16 cellular contexts compared by ENCODE assay signal in genomic region chr6:46926481-46926880, GRCh38. TPM values are rescaled to one million over a fixed set of nuclear protein-coding genes. Genes with fewer than 3 reads are reported as not detected.
A peak's percentile ranks its signal among the peaks of the same experiment; 100 is the strongest.
DNase-seq lines count a peak whose midpoint lies in the region; ATAC-seq and TF ChIP-seq lines count a peak whose summit lies in the region.
"Had no signal": no experiment of that assay in that cellular context is flagged by ENCODE, and none has a peak within 500 bp of the region (broad histone marks: within the 10 kb centered on the region; RNA-seq: fewer than 3 reads in every experiment).

No MANE protein-coding gene starts in this region.

- no peak overlapping the region for H3K18ac ChIP-seq in trophoblast cell (ENCODE audit: low read length)

- peak overlapping the region; percentile 14; the same call in 1 of the 2 replicates for H3K4me3 ChIP-seq in PC-3 (ENCODE audit: low read length)
- H3K4me3 ChIP-seq in trophoblast cell (ENCODE audit: low read depth, low read length) = no peak overlapping the region

- no peak overlapping the region for H4K8ac ChIP-seq in trophoblast cell (ENCODE audit: low read depth, low read length)

- H3K9me2 ChIP-seq in PC-3 (replicated peaks; ENCODE audit: low read length) = no peaks in the 10 kb centered on the region

- CTCF ChIA-PET in PC-3 (lab: Charles Lee) = interaction anchor here (1.0 kb wide), 1 partner anchor 57 kb away, joined by 5 read pairs; no protein-coding TSS in a partner anchor

- peak; percentile 4 for ATAC-seq in PC-3

- H3K4me1 ChIP-seq in PC-3 (ENCODE audit: insufficient read depth, low read length) (peaks cover 46% of the 10 kb centered on the region), trophoblast cell (ENCODE audit: control insufficient read depth in 1 of 2, insufficient read depth in 2 of 2, low read length in 2 of 2) (peaks cover 0 to 3% of the 10 kb centered on the region in 2 experiments)

- H2BK5ac ChIP-seq in trophoblast cell (ENCODE audit: low read depth, low read length, poor library complexity) = no peak overlapping the region

- peaks cover 16% of the 10 kb centered on the region for H3K27me3 Mint-ChIP-seq in endothelial cell (ENCODE audit: unreplicated experiment)

- no peak overlapping the region for H2BK120ac ChIP-seq in trophoblast cell (ENCODE audit: insufficient read depth, low read length, poor library complexity)

- no CpG with 5 or more reads among the region's 6 CpGs for WGBS in trophoblast cell (ENCODE audit: extremely low coverage, insufficient coverage, insufficient read length)

- no peak overlapping the region for H3K27ac Mint-ChIP-seq in endothelial cell (ENCODE audit: unreplicated experiment)
- H3K27ac Mint-ChIP-seq: activated T-helper 2 cell treated with anti-CD3 and anti-CD28 coated beads, Interferon-gamma antibody, Interleukin-2, Interleukin-4, amounts not matched to agents 10 μg/mL and 5 μg/mL and 100 μg/mL, durations not matched to agents 14 hours and 24 hours and 36 hours; IgD-negative memory B cell; T-helper 1 cell treated with Interleukin-12 subunit alpha and Interleukin-12 subunit beta and Interleukin-4 antibody, amounts not matched to agents 30 μg/mL and 1 μg/mL, for 36 hours had no signal

- H3K4me1 Mint-ChIP-seq in endothelial cell (ENCODE audit: unreplicated experiment) = peaks cover 63% of the 10 kb centered on the region
- H3K4me1 Mint-ChIP-seq: IgD-negative memory B cell had no signal

- peaks cover 53% of the 10 kb centered on the region for H3K36me3 Mint-ChIP-seq in endothelial cell (ENCODE audit: low read depth, unreplicated experiment)
- H3K36me3 Mint-ChIP-seq: IgD-negative memory B cell had no signal

- no peaks in the 10 kb centered on the region for H3K79me2 ChIP-seq in PC-3 (ENCODE audit: low read length)
- H3K79me2 ChIP-seq in trophoblast cell (ENCODE audit: control insufficient read depth, insufficient read depth, low read length, poor library complexity) = no peaks in the 10 kb centered on the region

- H3K4me2 ChIP-seq in PC-3 (ENCODE audit: low read length) (peak overlapping the region; percentile 75), trophoblast cell (ENCODE audit: low read length) (no peak overlapping the region)

- H3F3A ChIP-seq in PC-3 (ENCODE audit: low read length, unreplicated experiment) = peaks cover 13% of the 10 kb centered on the region

- no peaks in the 10 kb centered on the region for H3K79me1 ChIP-seq in trophoblast cell (ENCODE audit: low read length)

- no peak overlapping the region for H4K91ac ChIP-seq in trophoblast cell (ENCODE audit: low read depth, low read length)

- no peak overlapping the region for H3K14ac ChIP-seq in trophoblast cell (ENCODE audit: low read length)

- H3K27ac ChIP-seq in PC-3 (ENCODE audit: low read length) (peak overlapping the region; percentile 97), trophoblast cell (ENCODE audit: low read depth, low read length) (no peak overlapping the region)
- H3K27ac ChIP-seq: neutrophil had no signal

- DNase-seq in EL (peak; percentile 84), PC-3 (peak; percentile 75), endothelial cell (ENCODE audit: low spot score) (no peak), trophoblast cell (peak; percentile 89 to 93), COLO829 (ENCODE audit: low spot score) (no peak), head of caudate nucleus (no peak), AG08395 (ENCODE audit: low spot score) (no peak), GM10266 (ENCODE audit: extremely low spot score) (no peak)
- DNase-seq: glutamatergic neuron; NCI-H748 treated with DMSO at 0.1 percent for 48 hours; stimulated activated CD4-positive, alpha-beta T cell treated with anti-CD3 and anti-CD28 coated beads, Interleukin-2, amount 100 ng/mL, for 48 hours had no signal

- H2AK5ac ChIP-seq in trophoblast cell (ENCODE audit: low read length) = no peak overlapping the region

- no peaks in the 10 kb centered on the region for H3K27me3 ChIP-seq in PC-3 (ENCODE audit: low read length)
- H3K27me3 ChIP-seq in trophoblast cell (ENCODE audit: insufficient read depth, low read length) = no peaks in the 10 kb centered on the region
- H3K27me3 ChIP-seq: neutrophil had no signal

- no peaks in the 10 kb centered on the region for H4K20me1 ChIP-seq in PC-3 (ENCODE audit: low read length)

- peak overlapping the region; percentile 65 for H3K4me3 Mint-ChIP-seq in endothelial cell (ENCODE audit: unreplicated experiment)
- H3K4me3 Mint-ChIP-seq: IgD-negative memory B cell; T-helper 1 cell treated with Interleukin-12 subunit alpha and Interleukin-12 subunit beta and Interleukin-4 antibody, amounts not matched to agents 30 μg/mL and 1 μg/mL, for 36 hours had no signal

- intact Hi-C loops in PC-3 (cut with micrococcal nuclease) = loop anchor here (2.0 to 5.0 kb wide), 4 partner anchors 34 to 121 kb away; no protein-coding TSS in a partner anchor
- intact Hi-C loops in head of caudate nucleus (cut with DNase I) = no loop called here

- no peaks in the 10 kb centered on the region for H3K36me3 ChIP-seq in PC-3 (ENCODE audit: low read depth, low read length)
- H3K36me3 ChIP-seq in trophoblast cell (ENCODE audit: control insufficient read depth in 1 of 2, insufficient read depth in 2 of 2, low read length in 2 of 2) = no peaks in the 10 kb centered on the region
- H3K36me3 ChIP-seq: neutrophil had no signal

- no peak overlapping the region for H3K4ac ChIP-seq in trophoblast cell (ENCODE audit: low read depth, low read length)

- H4K12ac ChIP-seq in trophoblast cell (ENCODE audit: low read depth, low read length) = no peak overlapping the region

- H3K23ac ChIP-seq in trophoblast cell (ENCODE audit: low read length) = no peak overlapping the region

- no peaks in the 10 kb centered on the region for H3K9me3 Mint-ChIP-seq in endothelial cell (ENCODE audit: unreplicated experiment)
- H3K9me3 Mint-ChIP-seq: activated T-helper 2 cell treated with anti-CD3 and anti-CD28 coated beads, Interferon-gamma antibody, Interleukin-2, Interleukin-4, amounts not matched to agents 10 μg/mL and 5 μg/mL and 100 μg/mL, durations not matched to agents 14 hours and 24 hours and 36 hours; T-helper 1 cell treated with Interleukin-12 subunit alpha and Interleukin-12 subunit beta and Interleukin-4 antibody, amounts not matched to agents 30 μg/mL and 1 μg/mL, for 36 hours had no signal

- H2AFZ ChIP-seq in PC-3 (ENCODE audit: low read length) (no peak overlapping the region), trophoblast cell (ENCODE audit: insufficient read depth, low read length, poor library complexity) (no peak overlapping the region)

- TF ChIP-seq CTCF in PC-3 (conservative IDR thresholded peaks at IDR 0.05; ENCODE audit: low read depth, low read length) (no peak), endothelial cell (IDR thresholded peaks at IDR 0.05; ENCODE audit: unreplicated experiment) (no peak), GM10266 (IDR thresholded peaks at IDR 0.05; ENCODE audit: control insufficient read depth, insufficient read depth, low read depth, missing control alignments) (no peak)

- no peak overlapping the region for H2BK12ac ChIP-seq in trophoblast cell (ENCODE audit: low read length)

- BruUV-seq in PC-3 (replicated peaks; lab: Mats Ljungman, UMichigan) = TSS peak; percentile 91

- H3K9me3 ChIP-seq in PC-3 (ENCODE audit: low read length) (no peaks in the 10 kb centered on the region), trophoblast cell (ENCODE audit: insufficient read depth, low read depth, low read length) (no peaks in the 10 kb centered on the region)
- H3K9me3 ChIP-seq: neutrophil had no signal

- POLR2A ChIA-PET in PC-3 (lab: Charles Lee; ENCODE audit: unreplicated experiment) = interaction anchor here (0.6 kb wide), 1 partner anchor 73 kb away, joined by 3 read pairs; no protein-coding TSS in a partner anchor

- H3K9ac ChIP-seq in PC-3 (ENCODE audit: low read length) (peak overlapping the region; percentile 68), trophoblast cell (ENCODE audit: low read length) (no peak overlapping the region)

RNA-seq across cellular contexts. Expression of gene ADGRF5, which starts 4.7 kb away (rescaled TPM):
- total RNA-seq in PC-3 (2014; rRNA removed) (0.75 and 1.6 TPM in 2 replicates), endothelial cell (ENCODE audit: unreplicated experiment) (250 TPM)
- 0.25 and 0.30 TPM in 2 replicates for polyA plus RNA-seq in trophoblast cell (2013)
- total RNA-seq: activated T-helper 2 cell treated with anti-CD3 and anti-CD28 coated beads, Interferon-gamma antibody, Interleukin-2, Interleukin-4, amounts not matched to agents 10 μg/mL and 5 μg/mL and 100 μg/mL, durations not matched to agents 14 hours and 24 hours and 36 hours had no signal
- polyA plus RNA-seq: BJ, IgD-negative memory B cell had no signal

Comparison
In these comparisons a context has a peak if more than half of its experiments do, and no peak if none do; other contexts are left out.
1. DNase-seq: peak in EL (single experiment), PC-3 (single experiment) and trophoblast cell (2 of 2); none in endothelial cell (single experiment), COLO829 (single experiment), head of caudate nucleus (0 of 42), AG08395 (single experiment) and GM10266 (single experiment).
2. RNA of gene ADGRF5, which starts 4.7 kb away (total RNA-seq): 250 TPM in endothelial cell (single experiment); 0.75 to 1.6 TPM in PC-3; every median in the first group is over 10 times any median in the second.